In genomic region chr14:35404496-35405303, GRCh38 we compare ENCODE assay signal across 1 cellular context.
A peak's percentile ranks its signal among the peaks of the same experiment; 100 is the strongest.
TF ChIP-seq lines count a peak whose summit lies in the region.

Gene NFKBIA (minus strand): TSS chr14:35404749. CDS start chr14:35404644, 105 bp downstream.

TF ChIP-seq in K562, 482 proteins besides CTCF, POLR2A, EP300 and RAD21 (continued from another document and continues in another):
- TF ChIP-seq DNMT1 (IDR thresholded peaks at IDR 0.05) (no peak), ILK (tag; IDR thresholded peaks at IDR 0.05; ENCODE audit: borderline replicate concordance, low read depth) (no peak), ZBTB34 (CRISPR knock-in tag; IDR thresholded peaks at IDR 0.05) (no peak), ZNF395 (CRISPR knock-in tag; IDR thresholded peaks at IDR 0.05) (no peak), ATF7 (IDR thresholded peaks at IDR 0.05) (peak; percentile 38; the same call in 1 of the 2 replicates), KHSRP (IDR thresholded peaks at IDR 0.05) (no peak), ZNF79 (CRISPR knock-in tag; IDR thresholded peaks at IDR 0.05; ENCODE audit: low read depth) (no peak), MIER1 (IDR thresholded peaks at IDR 0.05; ENCODE audit: low read depth) (peak; percentile 28; the same call in 1 of the 2 replicates), CREB1 (IDR thresholded peaks at IDR 0.05) (0 out of 2 replicates have a peak, but pooled peaks have one; percentile 19), CREB1 (CRISPR knock-in tag; IDR thresholded peaks at IDR 0.05) (no peak), POU5F1 (IDR thresholded peaks at IDR 0.05; ENCODE audit: borderline replicate concordance, low read depth, low read length, partially characterized antibody) (no peak), ZFX (CRISPR knock-in tag; IDR thresholded peaks at IDR 0.05) (peak; percentile 85), SIX5 (IDR thresholded peaks at IDR 0.05; ENCODE audit: borderline replicate concordance in 1 of 2, insufficient read depth in 1 of 2, low read depth in 1 of 2, low read length in 2 of 2) (no peak), RBM14 (IDR thresholded peaks at IDR 0.05; ENCODE audit: borderline replicate concordance, insufficient read depth, low read depth, low read length) (0 out of 2 replicates have a peak, but pooled peaks have one; percentile 35), CREB5 (CRISPR knock-in tag; IDR thresholded peaks at IDR 0.05) (no peak), ESRRB (CRISPR knock-in tag; IDR thresholded peaks at IDR 0.05; ENCODE audit: borderline replicate concordance) (no peak), MAFF (IDR thresholded peaks at IDR 0.05; ENCODE audit: low read length) (no peak), TGIF2 (CRISPR knock-in tag; IDR thresholded peaks at IDR 0.05) (no peak), RBM34 (IDR thresholded peaks at IDR 0.05; ENCODE audit: borderline replicate concordance, insufficient read depth, low read length) (no peak), TRIM24 (IDR thresholded peaks at IDR 0.05) (no peak), ILF3 (IDR thresholded peaks at IDR 0.05; ENCODE audit: borderline replicate concordance) (peak; percentile 85; the same call in 1 of the 2 replicates), MITF (IDR thresholded peaks at IDR 0.05) (no peak), ZNF740 (CRISPR knock-in tag; IDR thresholded peaks at IDR 0.05) (no peak), ZNF740 (tag; IDR thresholded peaks at IDR 0.05) (no peak), PRMT5 (CRISPR knock-in tag; IDR thresholded peaks at IDR 0.05) (no peak), ZMIZ1 (IDR thresholded peaks at IDR 0.05; ENCODE audit: low read depth in 2 of 2, low read length in 2 of 2) (peak in 1 of 2 experiments; percentile 11; a peak in 1 of 4 replicates), SNIP1 (IDR thresholded peaks at IDR 0.05; ENCODE audit: low read depth) (no peak), ZNF76 (CRISPR knock-in tag; IDR thresholded peaks at IDR 0.05; ENCODE audit: borderline replicate concordance) (no peak), CXXC5 (CRISPR knock-in tag; IDR thresholded peaks at IDR 0.05) (peak; percentile 54), MTA2 (IDR thresholded peaks at IDR 0.05; ENCODE audit: low read depth) (no peak), EP400 (IDR thresholded peaks at IDR 0.05) (no peak; the same call in 1 of the 2 replicates), FOXJ3 (CRISPR knock-in tag; IDR thresholded peaks at IDR 0.05) (no peak), PCBP2 (IDR thresholded peaks at IDR 0.05; ENCODE audit: low read depth, low read length, poor library complexity, severe bottlenecking) (no peak)
- TF ChIP-seq, protein P1, sequence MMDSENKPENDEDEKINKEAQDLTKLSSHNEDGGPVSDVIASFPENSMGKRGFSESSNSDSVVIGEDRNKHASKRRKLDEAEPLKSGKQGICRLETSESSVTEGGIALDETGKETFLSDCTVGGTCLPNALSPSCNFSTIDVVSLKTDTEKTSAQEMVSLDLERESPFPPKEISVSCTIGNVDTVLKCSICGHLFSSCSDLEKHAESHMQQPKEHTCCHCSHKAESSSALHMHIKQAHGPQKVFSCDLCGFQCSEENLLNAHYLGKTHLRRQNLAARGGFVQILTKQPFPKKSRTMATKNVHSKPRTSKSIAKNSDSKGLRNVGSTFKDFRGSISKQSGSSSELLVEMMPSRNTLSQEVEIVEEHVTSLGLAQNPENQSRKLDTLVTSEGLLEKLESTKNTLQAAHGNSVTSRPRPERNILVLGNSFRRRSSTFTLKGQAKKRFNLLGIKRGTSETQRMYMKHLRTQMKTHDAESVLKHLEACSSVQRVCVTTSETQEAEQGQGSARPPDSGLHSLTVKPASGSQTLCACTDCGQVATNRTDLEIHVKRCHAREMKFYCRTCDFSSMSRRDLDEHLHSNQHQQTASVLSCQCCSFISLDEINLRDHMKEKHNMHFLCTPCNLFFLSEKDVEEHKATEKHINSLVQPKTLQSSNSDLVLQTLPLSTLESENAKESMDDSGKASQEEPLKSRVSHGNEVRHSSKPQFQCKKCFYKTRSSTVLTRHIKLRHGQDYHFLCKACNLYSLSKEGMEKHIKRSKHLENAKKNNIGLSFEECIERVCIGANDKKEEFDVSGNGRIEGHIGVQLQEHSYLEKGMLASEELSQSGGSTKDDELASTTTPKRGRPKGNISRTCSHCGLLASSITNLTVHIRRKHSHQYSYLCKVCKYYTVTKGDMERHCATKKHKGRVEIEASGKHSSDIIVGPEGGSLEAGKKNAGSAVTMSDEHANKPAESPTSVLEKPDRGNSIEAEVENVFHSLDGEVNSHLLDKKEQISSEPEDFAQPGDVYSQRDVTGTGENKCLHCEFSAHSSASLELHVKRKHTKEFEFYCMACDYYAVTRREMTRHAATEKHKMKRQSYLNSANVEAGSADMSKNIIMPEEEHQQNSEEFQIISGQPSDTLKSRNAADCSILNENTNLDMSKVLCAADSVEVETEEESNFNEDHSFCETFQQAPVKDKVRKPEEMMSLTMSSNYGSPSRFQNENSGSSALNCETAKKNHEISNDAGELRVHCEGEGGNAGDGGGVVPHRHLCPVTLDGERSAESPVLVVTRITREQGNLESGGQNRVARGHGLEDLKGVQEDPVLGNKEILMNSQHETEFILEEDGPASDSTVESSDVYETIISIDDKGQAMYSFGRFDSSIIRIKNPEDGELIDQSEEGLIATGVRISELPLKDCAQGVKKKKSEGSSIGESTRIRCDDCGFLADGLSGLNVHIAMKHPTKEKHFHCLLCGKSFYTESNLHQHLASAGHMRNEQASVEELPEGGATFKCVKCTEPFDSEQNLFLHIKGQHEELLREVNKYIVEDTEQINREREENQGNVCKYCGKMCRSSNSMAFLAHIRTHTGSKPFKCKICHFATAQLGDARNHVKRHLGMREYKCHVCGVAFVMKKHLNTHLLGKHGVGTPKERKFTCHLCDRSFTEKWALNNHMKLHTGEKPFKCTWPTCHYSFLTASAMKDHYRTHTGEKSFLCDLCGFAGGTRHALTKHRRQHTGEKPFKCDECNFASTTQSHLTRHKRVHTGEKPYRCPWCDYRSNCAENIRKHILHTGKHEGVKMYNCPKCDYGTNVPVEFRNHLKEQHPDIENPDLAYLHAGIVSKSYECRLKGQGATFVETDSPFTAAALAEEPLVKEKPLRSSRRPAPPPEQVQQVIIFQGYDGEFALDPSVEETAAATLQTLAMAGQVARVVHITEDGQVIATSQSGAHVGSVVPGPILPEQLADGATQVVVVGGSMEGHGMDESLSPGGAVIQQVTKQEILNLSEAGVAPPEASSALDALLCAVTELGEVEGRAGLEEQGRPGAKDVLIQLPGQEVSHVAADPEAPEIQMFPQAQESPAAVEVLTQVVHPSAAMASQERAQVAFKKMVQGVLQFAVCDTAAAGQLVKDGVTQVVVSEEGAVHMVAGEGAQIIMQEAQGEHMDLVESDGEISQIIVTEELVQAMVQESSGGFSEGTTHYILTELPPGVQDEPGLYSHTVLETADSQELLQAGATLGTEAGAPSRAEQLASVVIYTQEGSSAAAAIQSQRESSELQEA (IDR thresholded peaks at IDR 0.05; ENCODE audit: low read depth) = no peak
- TF ChIP-seq, protein P2, sequence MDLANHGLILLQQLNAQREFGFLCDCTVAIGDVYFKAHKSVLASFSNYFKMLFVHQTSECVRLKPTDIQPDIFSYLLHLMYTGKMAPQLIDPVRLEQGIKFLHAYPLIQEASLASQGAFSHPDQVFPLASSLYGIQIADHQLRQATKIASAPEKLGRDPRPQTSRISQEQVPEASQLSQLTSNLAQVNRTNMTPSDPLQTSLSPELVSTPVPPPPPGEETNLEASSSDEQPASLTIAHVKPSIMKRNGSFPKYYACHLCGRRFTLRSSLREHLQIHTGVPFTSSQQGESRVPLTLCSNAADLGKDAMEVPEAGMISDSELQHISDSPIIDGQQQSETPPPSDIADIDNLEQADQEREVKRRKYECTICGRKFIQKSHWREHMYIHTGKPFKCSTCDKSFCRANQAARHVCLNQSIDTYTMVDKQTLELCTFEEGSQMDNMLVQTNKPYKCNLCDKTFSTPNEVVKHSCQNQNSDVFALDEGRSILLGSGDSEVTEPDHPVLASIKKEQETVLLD (IDR thresholded peaks at IDR 0.05) = no peak
- TF ChIP-seq, protein P3, sequence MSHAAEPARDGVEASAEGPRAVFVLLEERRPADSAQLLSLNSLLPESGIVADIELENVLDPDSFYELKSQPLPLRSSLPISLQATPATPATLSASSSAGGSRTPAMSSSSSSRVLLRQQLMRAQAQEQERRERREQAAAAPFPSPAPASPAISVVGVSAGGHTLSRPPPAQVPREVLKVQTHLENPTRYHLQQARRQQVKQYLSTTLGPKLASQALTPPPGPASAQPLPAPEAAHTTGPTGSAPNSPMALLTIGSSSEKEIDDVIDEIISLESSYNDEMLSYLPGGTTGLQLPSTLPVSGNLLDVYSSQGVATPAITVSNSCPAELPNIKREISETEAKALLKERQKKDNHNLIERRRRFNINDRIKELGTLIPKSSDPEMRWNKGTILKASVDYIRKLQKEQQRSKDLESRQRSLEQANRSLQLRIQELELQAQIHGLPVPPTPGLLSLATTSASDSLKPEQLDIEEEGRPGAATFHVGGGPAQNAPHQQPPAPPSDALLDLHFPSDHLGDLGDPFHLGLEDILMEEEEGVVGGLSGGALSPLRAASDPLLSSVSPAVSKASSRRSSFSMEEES (CRISPR knock-in tag; IDR thresholded peaks at IDR 0.05) = no peak
